Comparison of ENCODE assay signal across 2 cellular contexts in the genomic region with DNA sequence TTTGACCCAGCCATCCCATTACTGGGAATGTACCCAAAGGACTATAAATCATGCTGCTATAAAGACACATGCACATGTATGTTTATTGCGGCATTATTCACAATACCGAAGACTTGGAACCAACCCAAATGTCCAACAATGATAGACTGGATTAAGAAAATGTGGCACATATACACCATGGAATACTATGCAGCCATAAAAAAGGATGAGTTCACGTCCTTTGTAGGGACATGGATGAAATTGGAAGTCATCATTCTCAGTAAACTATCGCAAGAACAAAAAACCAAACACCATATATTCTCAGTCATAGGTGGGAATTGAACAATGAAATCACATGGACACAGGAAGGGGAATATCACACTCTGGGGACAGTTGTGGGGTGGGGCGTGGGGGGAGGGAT.
A peak's percentile ranks its signal among the peaks of the same experiment; 100 is the strongest.
DNase-seq lines count a peak whose midpoint lies in the region; ATAC-seq, FAIRE-seq and TF ChIP-seq lines count a peak whose summit lies in the region.
"Not testable (repeated sequence)": the region's sequence is repeated elsewhere in the genome, so short reads cannot be mapped to it uniquely, and the experiment has no call there.

No MANE protein-coding gene starts in this region.

- WGBS in K562 (ENCODE audit: insufficient coverage, low coverage, missing lambda C conversion rate): 0% methylated on average over 4 of the region's 5 CpGs

- not testable (repeated sequence) for H3K9ac ChIP-seq in K562 (ENCODE audit: insufficient read depth in 1 of 2, low read depth in 2 of 2, low read length in 2 of 2)

- POLR2A ChIA-PET in HEK293 (lab: Yijun Ruan, JAX); K562 (lab: Yijun Ruan, JAX): not testable (repeated sequence)

- not testable (repeated sequence) for BruUV-seq in K562 (replicated peaks; lab: Mats Ljungman, UMichigan)

- H3K79me2 ChIP-seq in K562 (ENCODE audit: control insufficient read depth, insufficient read depth, low read length): not testable (repeated sequence)

- not testable (repeated sequence) for TF ChIP-seq EP300 in K562 (IDR thresholded peaks at IDR 0.05; ENCODE audit: low read length)

- in situ Hi-C loops in K562 (cut with MboI): not testable (repeated sequence)

- not testable (repeated sequence) for H3K27me3 ChIP-seq in K562 (ENCODE audit: control insufficient read depth in 2 of 2, insufficient read depth in 2 of 2, low read length in 2 of 2)

- intact Hi-C loops in K562 (cut with micrococcal nuclease): not testable (repeated sequence)

- not testable (repeated sequence) for H3K4me3 ChIP-seq in HEK293 (ENCODE audit: low read depth, low read length); K562

- DNase-seq in K562 (ENCODE audit: extremely low read depth in 1 of 4, low spot score in 3 of 4): not testable (repeated sequence)

- not testable (repeated sequence) for FAIRE-seq in K562 (lab: Jason Lieb, UNC)

- CTCF ChIA-PET in HEK293 (lab: Yijun Ruan, JAX); K562 (lab: Yijun Ruan, JAX; ENCODE audit: low intra/inter-chr PET ratio): not testable (repeated sequence)

- not testable (repeated sequence) for TF ChIP-seq POLR2A in K562 (conservative IDR thresholded peaks at IDR 0.05)

- TF ChIP-seq CTCF in HEK293 (tag by site-specific recombination; IDR thresholded peaks at IDR 0.05); K562 (IDR thresholded peaks at IDR 0.05 in 2 of 3, conservative IDR thresholded peaks at IDR 0.05 in 1 of 3; ENCODE audit: insufficient read depth in 2 of 3, low read depth in 1 of 3, low read length in 3 of 3): not testable (repeated sequence)

- not testable (repeated sequence) for H4K20me1 ChIP-seq in K562 (replicated peaks; ENCODE audit: control insufficient read depth, insufficient read depth, low read length)

- H3K9me1 ChIP-seq in K562 (ENCODE audit: control insufficient read depth, insufficient read depth, low read length): not testable (repeated sequence)

- H3K9me3 ChIP-seq in HEK293 (ENCODE audit: control insufficient read depth, insufficient read depth, low read depth, low read length); K562 (replicated peaks; ENCODE audit: control insufficient read depth, insufficient read depth, low read depth, low read length): not testable (repeated sequence)

- H2AFZ ChIP-seq in K562 (ENCODE audit: low read depth, low read length): not testable (repeated sequence)

- H3K4me1 ChIP-seq in HEK293 (ENCODE audit: control insufficient read depth, insufficient read depth, low read length); K562 (replicated peaks in 1 of 2; ENCODE audit: control insufficient read depth in 2 of 2, insufficient read depth in 2 of 2, low read length in 2 of 2): not testable (repeated sequence)

- TF ChIP-seq RAD21 in K562 (CRISPR knock-in tag; conservative IDR thresholded peaks at IDR 0.05 in 1 of 2, IDR thresholded peaks at IDR 0.05 in 1 of 2): not testable (repeated sequence)

- not testable (repeated sequence) for H3K4me2 ChIP-seq in K562 (ENCODE audit: insufficient read depth, low read length)

- not testable (repeated sequence) for ATAC-seq in K562

- H3K36me3 ChIP-seq in HEK293 (ENCODE audit: control insufficient read depth in 2 of 2, insufficient read depth in 1 of 2, low read length in 2 of 2); K562 (ENCODE audit: control insufficient read depth, insufficient read depth, low read length): not testable (repeated sequence)

- H3K27ac ChIP-seq in HEK293 (ENCODE audit: extremely low read depth, low read depth, low read length); K562 (ENCODE audit: extremely low read depth, low read depth, low read length): not testable (repeated sequence)

TF ChIP-seq in HEK293, 187 proteins besides CTCF, POLR2A, EP300 and RAD21:
- TF ChIP-seq ZNF146 (tag by site-specific recombination; IDR thresholded peaks at IDR 0.05) (peak; percentile 68), ZNF280D (tag by site-specific recombination; IDR thresholded peaks at IDR 0.05) (0 out of 2 replicates have a peak, but pooled peaks have one; percentile 61)

TF ChIP-seq in K562, 482 proteins besides CTCF, POLR2A, EP300 and RAD21:
- TF ChIP-seq ZNF146 (CRISPR knock-in tag; IDR thresholded peaks at IDR 0.05; ENCODE audit: unreplicated experiment) (peak; percentile 50), RBM25 (IDR thresholded peaks at IDR 0.05; ENCODE audit: low read depth, low read length, severe bottlenecking) (peak; percentile 29)
